22 cellular contexts compared by ENCODE assay signal in genomic region chr22:35597692-35598395, GRCh38. TPM values are rescaled to one million over a fixed set of nuclear protein-coding genes. Genes with fewer than 3 reads are reported as not detected.
"Had no signal": no experiment of that assay in that cellular context is flagged by ENCODE, and none has a peak within 500 bp of the region (broad histone marks: within the 10 kb centered on the region; RNA-seq: fewer than 3 reads in every experiment).

No MANE protein-coding gene starts in this region.

- H3K4me1 ChIP-seq: adrenal gland, right lobe of liver had no signal

- H3K9me3 ChIP-seq: adrenal gland, esophagus squamous epithelium, right lobe of liver, spleen, stomach, testis had no signal

- H3K27ac Mint-ChIP-seq: activated naive CD4-positive, alpha-beta T cell treated with anti-CD3 and anti-CD28 coated beads, Interleukin-2, amount 50 U/mL, for 24 hours; activated T-helper 2 cell treated with anti-CD3 and anti-CD28 coated beads, Interferon-gamma antibody, Interleukin-2, Interleukin-4, amounts not matched to agents 10 μg/mL and 5 μg/mL and 100 μg/mL, durations not matched to agents 14 hours and 24 hours and 36 hours; naive thymus-derived CD4-positive, alpha-beta T cell had no signal

- H3K4me3 ChIP-seq: adrenal gland, coronary artery, esophagus squamous epithelium, right lobe of liver, spleen, stomach, testis had no signal

- H3K27me3 ChIP-seq: adrenal gland, right lobe of liver, spleen, stomach, testis had no signal

- H3K4me3 Mint-ChIP-seq: activated naive CD4-positive, alpha-beta T cell treated with anti-CD3 and anti-CD28 coated beads, Interleukin-2, amount 50 U/mL, for 24 hours; central memory CD8-positive, alpha-beta T cell; naive thymus-derived CD4-positive, alpha-beta T cell had no signal

- DNase-seq: activated T-cell treated with anti-CD3 and anti-CD28 coated beads, Interleukin-2, amount 50 U/mL, for 1 hour; adrenal gland; effector CD8-positive, alpha-beta T cell; esophagus squamous epithelium; mammary epithelial cell; naive thymus-derived CD4-positive, alpha-beta T cell; spleen; stimulated activated CD4-positive, alpha-beta T cell treated with anti-CD3 and anti-CD28 coated beads, Interleukin-1b, Interleukin-23, amount 100 ng/mL, for 48 hours; stomach; T-helper 1 cell; T1000; testis had no signal

- H3K9me3 Mint-ChIP-seq: activated naive CD4-positive, alpha-beta T cell treated with anti-CD3 and anti-CD28 coated beads, Interleukin-2, amount 50 U/mL, for 24 hours; activated T-helper 2 cell treated with anti-CD3 and anti-CD28 coated beads, Interferon-gamma antibody, Interleukin-2, Interleukin-4, amounts not matched to agents 10 μg/mL and 5 μg/mL and 100 μg/mL, durations not matched to agents 14 hours and 24 hours and 36 hours; central memory CD8-positive, alpha-beta T cell; naive thymus-derived CD4-positive, alpha-beta T cell had no signal

- H3K27me3 Mint-ChIP-seq: activated naive CD4-positive, alpha-beta T cell treated with anti-CD3 and anti-CD28 coated beads, Interleukin-2, amount 50 U/mL, for 24 hours had no signal

- ATAC-seq: activated CD4-positive, CD25-positive, alpha-beta regulatory T cell treated with anti-CD3 and anti-CD28 coated beads, Interleukin-2, amount 50 U/mL, for 24 hours; naive thymus-derived CD4-positive, alpha-beta T cell; right lobe of liver; SK-N-SH treated with all-trans-retinoic acid at 6 μM for 48 hours had no signal

- H3K4me1 Mint-ChIP-seq: activated naive CD4-positive, alpha-beta T cell treated with anti-CD3 and anti-CD28 coated beads, Interleukin-2, amount 50 U/mL, for 24 hours; central memory CD8-positive, alpha-beta T cell; naive thymus-derived CD4-positive, alpha-beta T cell had no signal

- H3K27ac ChIP-seq: adrenal gland, coronary artery, esophagus squamous epithelium, right lobe of liver, spleen, stomach, testis had no signal

- H3K36me3 ChIP-seq: adrenal gland, esophagus squamous epithelium, right lobe of liver, spleen, stomach had no signal

- H3K36me3 Mint-ChIP-seq: activated naive CD4-positive, alpha-beta T cell treated with anti-CD3 and anti-CD28 coated beads, Interleukin-2, amount 50 U/mL, for 24 hours; naive thymus-derived CD4-positive, alpha-beta T cell had no signal

RNA-seq across cellular contexts. Expression of gene MB, which starts 19.3 kb away (rescaled TPM):
- total RNA-seq: endothelial cell of umbilical vein, fibroblast of villous mesenchyme, mammary epithelial cell, mononuclear cell had no signal
- polyA plus RNA-seq: endothelial cell of umbilical vein; mammary epithelial cell; naive thymus-derived CD4-positive, alpha-beta T cell had no signal

RNA-seq across cellular contexts. Expression of gene RASD2, which starts 57.2 kb away (rescaled TPM):
- total RNA-seq: activated T-helper 2 cell treated with anti-CD3 and anti-CD28 coated beads, Interferon-gamma antibody, Interleukin-2, Interleukin-4, amounts not matched to agents 10 μg/mL and 5 μg/mL and 100 μg/mL, durations not matched to agents 14 hours and 24 hours and 36 hours; endothelial cell of umbilical vein; fibroblast of villous mesenchyme had no signal
- polyA plus RNA-seq: endothelial cell of umbilical vein had no signal
